ENCODE assay signal across 31 cellular contexts in genomic region chr15:83087535-83087934, GRCh38. TPM values are rescaled to one million over a fixed set of nuclear protein-coding genes. Genes with fewer than 3 reads are reported as not detected.
"Had no signal": no experiment of that assay in that cellular context is flagged by ENCODE, and none has a peak within 500 bp of the region (broad histone marks: within the 10 kb centered on the region; RNA-seq: fewer than 3 reads in every experiment).

No MANE protein-coding gene starts in this region.

- H3K27ac ChIP-seq: ascending aorta, breast epithelium, cardiac muscle cell, colonic mucosa, esophagus muscularis mucosa, foreskin keratinocyte, gastroesophageal sphincter, heart right ventricle, WERI-Rb-1 had no signal

- H3K36me3 ChIP-seq: ascending aorta, breast epithelium, cardiac muscle cell, colonic mucosa, esophagus muscularis mucosa, gastroesophageal sphincter, heart right ventricle, WERI-Rb-1 had no signal

- H3K9me3 ChIP-seq: ascending aorta, breast epithelium, colonic mucosa, esophagus muscularis mucosa, gastroesophageal sphincter, heart right ventricle had no signal

- H3K4me1 ChIP-seq: ascending aorta, breast epithelium, colonic mucosa, esophagus muscularis mucosa, gastroesophageal sphincter had no signal

- DNase-seq: activated B cell treated with CpG ODN at 0.5 μM for 24 hours; activated CD4-positive, alpha-beta T cell treated with anti-CD3 and anti-CD28 coated beads for 48 hours; activated CD4-positive, alpha-beta T cell treated with anti-CD3 and anti-CD28 coated beads, Interleukin-2, amount 50 U/mL, for 1 hour; activated CD4-positive, alpha-beta T cell treated with anti-CD3 and anti-CD28 coated beads, Interleukin-2, amount 50 U/mL, for 48 hours; activated CD8-positive, alpha-beta memory T cell treated with anti-CD3 and anti-CD28 coated beads, Interleukin-2, amount 10 ng/mL, durations not matched to agents 7 days and 5 days; activated CD8-positive, alpha-beta memory T cell treated with anti-CD3 and anti-CD28 coated beads, Interleukin-2, amount 50 U/mL, for 4 hours; activated CD8-positive, alpha-beta T cell treated with anti-CD3 and anti-CD28 coated beads for 36 hours; activated gamma-delta T cell; activated naive CD4-positive, alpha-beta T cell; activated naive CD4-positive, alpha-beta T cell treated with anti-CD3 and anti-CD28 coated beads, Interleukin-2, amount 10 ng/mL, durations not matched to agents 7 days and 5 days; activated naive CD8-positive, alpha-beta T cell treated with anti-CD3 and anti-CD28 coated beads, Interleukin-2, amount 10 ng/mL, durations not matched to agents 7 days and 5 days; activated T-cell treated with anti-CD3 and anti-CD28 coated beads, Interleukin-2, amount 50 U/mL, for 1 hour; activated T-cell treated with anti-CD3 and anti-CD28 coated beads, Interleukin-2, amount 50 U/mL, for 48 hours; central memory CD4-positive, alpha-beta T cell; cerebellar nuclear complex; colonic mucosa; effector memory CD4-positive, alpha-beta T cell; endodermal cell; erythroblast; foreskin keratinocyte; heart right ventricle; SW 1271; T-helper 1 cell; T-helper 17 cell; T1000; WERI-Rb-1 had no signal

- H3K27me3 ChIP-seq: ascending aorta, breast epithelium, colonic mucosa, esophagus muscularis mucosa had no signal

- H3K4me3 ChIP-seq: ascending aorta, breast epithelium, cardiac muscle cell, colonic mucosa, esophagus muscularis mucosa, gastroesophageal sphincter, heart right ventricle had no signal

RNA-seq across cellular contexts. Expression of gene TM6SF1, which starts 19.9 kb away (rescaled TPM):
- total RNA-seq: foreskin keratinocyte had no signal
